Comparison of ENCODE assay signal across 1 cellular context in the genomic region with DNA sequence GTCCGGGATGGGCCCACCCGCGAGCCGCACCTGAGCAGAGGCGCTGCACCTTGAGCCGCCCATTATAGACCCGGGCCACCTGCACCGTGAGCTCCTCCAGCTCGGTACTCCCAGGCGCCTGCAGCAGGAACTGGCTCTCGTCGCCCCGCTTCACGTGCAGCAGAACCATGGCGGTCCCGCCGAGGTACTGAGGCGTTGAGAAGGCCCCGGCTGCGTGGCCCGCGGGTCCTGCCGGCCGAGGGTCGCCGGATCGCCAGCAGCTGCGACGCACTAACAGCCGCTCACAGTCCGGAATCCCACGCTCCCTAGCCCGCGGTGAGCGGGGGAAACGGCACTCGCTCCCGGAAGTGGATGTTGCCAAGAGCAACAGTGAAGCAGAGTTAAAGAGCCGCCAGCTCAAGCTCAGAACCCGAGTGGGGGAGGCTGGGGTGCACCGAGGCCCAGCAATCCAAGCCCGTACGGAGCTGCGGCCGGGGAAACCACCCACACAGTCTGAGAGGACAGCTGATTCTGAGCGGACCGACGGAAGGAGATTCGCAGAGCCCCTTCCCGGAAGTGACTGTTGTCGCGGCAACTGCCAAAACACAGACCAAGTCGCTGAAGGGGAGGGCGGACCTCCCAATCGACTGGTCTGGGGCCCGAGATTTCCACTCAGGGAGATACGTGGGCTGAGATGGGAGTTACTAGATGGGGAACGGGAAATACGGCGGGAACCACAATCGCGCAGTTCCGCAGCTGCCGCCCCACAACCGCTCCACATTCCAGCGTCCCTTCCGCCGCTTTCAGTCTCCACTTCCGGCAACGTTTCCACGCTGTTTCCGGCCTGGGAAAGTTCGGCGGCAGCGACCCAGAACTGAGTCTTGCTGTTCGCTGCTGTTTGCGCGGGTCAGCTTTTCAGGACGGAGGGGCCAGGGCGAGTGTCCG.
TF ChIP-seq lines count a peak whose summit lies in the region.

A gene with protein sequence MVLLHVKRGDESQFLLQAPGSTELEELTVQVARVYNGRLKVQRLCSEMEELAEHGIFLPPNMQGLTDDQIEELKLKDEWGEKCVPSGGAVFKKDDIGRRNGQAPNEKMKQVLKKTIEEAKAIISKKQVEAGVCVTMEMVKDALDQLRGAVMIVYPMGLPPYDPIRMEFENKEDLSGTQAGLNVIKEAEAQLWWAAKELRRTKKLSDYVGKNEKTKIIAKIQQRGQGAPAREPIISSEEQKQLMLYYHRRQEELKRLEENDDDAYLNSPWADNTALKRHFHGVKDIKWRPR (minus strand): TSS at position 303 of the 924 bp plus-strand sequence. CDS start 134 bp downstream, at position 169.

TF ChIP-seq in HepG2, 621 proteins besides CTCF, POLR2A, EP300 and RAD21 (continued from another document):
- TF ChIP-seq, protein P1, sequence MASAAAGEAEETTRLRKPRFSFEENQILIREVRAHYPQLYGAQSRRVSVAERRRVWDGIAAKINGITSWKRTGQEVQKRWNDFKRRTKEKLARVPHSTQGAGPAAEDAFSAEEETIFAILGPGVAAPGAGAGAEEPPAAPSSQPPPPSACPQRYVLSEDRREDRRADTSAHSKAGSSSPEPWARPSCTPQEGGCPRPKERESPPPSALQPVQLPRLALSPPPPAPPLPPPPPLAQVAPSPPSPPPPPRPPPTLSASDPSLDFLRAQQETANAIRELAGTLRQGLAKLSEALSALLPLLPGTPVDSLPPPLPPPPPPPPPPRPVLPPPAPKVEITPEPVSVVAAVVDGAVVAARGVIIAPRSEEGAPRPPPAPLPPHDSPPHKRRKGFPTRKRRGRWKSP (CRISPR knock-in tag; IDR thresholded peaks at IDR 0.05): peak; percentile 53; the same call in 1 of the 2 replicates
- TF ChIP-seq ZNF180 (CRISPR knock-in tag; IDR thresholded peaks at IDR 0.05; ENCODE audit: borderline replicate concordance, low read depth) (no peak), PAXIP1 (CRISPR knock-in tag; conservative IDR thresholded peaks at IDR 0.05) (no peak; the same call in 1 of the 2 replicates), ATAD3A (CRISPR knock-in tag; IDR thresholded peaks at IDR 0.05) (no peak), SP140L (CRISPR knock-in tag; IDR thresholded peaks at IDR 0.05; ENCODE audit: borderline replicate concordance) (no peak), RBFOX2 (IDR thresholded peaks at IDR 0.05; ENCODE audit: low read depth, low read length) (peak; percentile 80), HNRNPL (IDR thresholded peaks at IDR 0.05; ENCODE audit: low read depth, low read length) (0 out of 2 replicates have a peak, but pooled peaks have one; percentile 21), CCDC6 (CRISPR knock-in tag; IDR thresholded peaks at IDR 0.05) (no peak)
- TF ChIP-seq, protein P2, sequence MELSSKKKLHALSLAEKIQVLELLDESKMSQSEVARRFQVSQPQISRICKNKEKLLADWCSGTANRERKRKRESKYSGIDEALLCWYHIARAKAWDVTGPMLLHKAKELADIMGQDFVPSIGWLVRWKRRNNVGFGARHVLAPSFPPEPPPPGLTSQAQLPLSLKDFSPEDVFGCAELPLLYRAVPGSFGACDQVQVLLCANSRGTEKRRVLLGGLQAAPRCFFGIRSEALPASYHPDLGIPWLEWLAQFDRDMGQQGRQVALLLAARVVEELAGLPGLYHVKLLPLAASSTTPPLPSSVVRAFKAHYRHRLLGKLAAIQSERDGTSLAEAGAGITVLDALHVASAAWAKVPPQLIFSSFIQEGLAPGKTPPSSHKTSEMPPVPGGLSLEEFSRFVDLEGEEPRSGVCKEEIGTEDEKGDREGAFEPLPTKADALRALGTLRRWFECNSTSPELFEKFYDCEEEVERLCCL (CRISPR knock-in tag; IDR thresholded peaks at IDR 0.05; ENCODE audit: borderline replicate concordance): no peak
